In genomic region chr3:98730338-98730737, GRCh38 we compare ENCODE assay signal across 10 cellular contexts. TPM values are rescaled to one million over a fixed set of nuclear protein-coding genes. Genes with fewer than 3 reads are reported as not detected.
DNase-seq lines count a peak whose midpoint lies in the region; ATAC-seq and TF ChIP-seq lines count a peak whose summit lies in the region.
"Had no signal": no experiment of that assay in that cellular context is flagged by ENCODE, and none has a peak within 500 bp of the region (broad histone marks: within the 10 kb centered on the region; RNA-seq: fewer than 3 reads in every experiment).

No MANE protein-coding gene starts in this region.

- no peak overlapping the region for H3K27ac ChIP-seq in breast epithelium
- no peak overlapping the region for H3K27ac ChIP-seq in brain microvascular endothelial cell

- no peaks in the 10 kb centered on the region for H3K4me1 ChIP-seq in breast epithelium

- H3K4me3 ChIP-seq in breast epithelium (no peak overlapping the region), brain microvascular endothelial cell (ENCODE audit: low read depth, low read length) (no peak overlapping the region)

- TF ChIP-seq CTCF in MCF 10A (IDR thresholded peaks at IDR 0.05; ENCODE audit: unreplicated experiment), result no peak
- TF ChIP-seq CTCF in breast epithelium (IDR thresholded peaks at IDR 0.05), result no peak
- no peak for TF ChIP-seq CTCF in brain microvascular endothelial cell (IDR thresholded peaks at IDR 0.05; ENCODE audit: low read depth, low read length, missing control alignments)

- no peak for TF ChIP-seq POLR2A in breast epithelium (IDR thresholded peaks at IDR 0.05)

- H3K27me3 Mint-ChIP-seq in MCF 10A (ENCODE audit: insufficient read depth, unreplicated experiment), result no peaks in the 10 kb centered on the region

- DNase-seq in MCF 10A (ENCODE audit: unreplicated experiment) (peak; percentile 28), breast epithelium (ENCODE audit: low spot score in 2 of 2) (no peak), brain microvascular endothelial cell (peak; percentile 59), NCI-H774 (lab: John Stamatoyannopoulos, UW) (no peak), amygdala (lab: John Stamatoyannopoulos, UW) (no peak), LoVo (ENCODE audit: low spot score) (no peak)
- DNase-seq in effector CD4-positive, alpha-beta T cell, result no peak
- DNase-seq: SK-N-SH had no signal

- BruUV-seq in MCF 10A (replicated peaks; lab: Mats Ljungman, UMichigan), result no TSS peak

- H3K27ac Mint-ChIP-seq in MCF 10A (ENCODE audit: low read depth, unreplicated experiment), result no peak overlapping the region

- no peaks in the 10 kb centered on the region for H3K9me3 Mint-ChIP-seq in MCF 10A (ENCODE audit: unreplicated experiment)

- POLR2A ChIA-PET in MCF 10A (lab: Yijun Ruan, JAX), result interaction anchor here (0.6 kb wide), 2 partner anchors 25 to 30 kb away, joined by 3 to 4 read pairs; no protein-coding TSS in a partner anchor

- intact Hi-C loops in MCF 10A (cut with micrococcal nuclease) (no loop called here), breast epithelium (cut with DNase I; ENCODE audit: low total_unique reads) (no loop called here)

- H3K27me3 ChIP-seq in breast epithelium, result no peaks in the 10 kb centered on the region
- no peaks in the 10 kb centered on the region for H3K27me3 ChIP-seq in brain microvascular endothelial cell (replicated peaks)

- H3K4me1 Mint-ChIP-seq in MCF 10A (ENCODE audit: insufficient read depth, unreplicated experiment), result peaks cover 12% of the 10 kb centered on the region

- H3K36me3 ChIP-seq in breast epithelium, result no peaks in the 10 kb centered on the region
- no peaks in the 10 kb centered on the region for H3K36me3 ChIP-seq in brain microvascular endothelial cell (replicated peaks)

- peak; percentile 55 for ATAC-seq in HG03460 (IDR thresholded peaks at IDR 0.05; ENCODE audit: unreplicated experiment)
- ATAC-seq: HCT116 had no signal

- H3K9me3 ChIP-seq in breast epithelium, result no peaks in the 10 kb centered on the region
- H3K9me3 ChIP-seq: SK-N-SH had no signal

- in situ Hi-C loops in brain microvascular endothelial cell (cut with HindIII; ENCODE audit: low pct_ligation_motif_present, low sequenced_read_pairs), result no loop called here

- CTCF ChIA-PET in MCF 10A (lab: Yijun Ruan, JAX), result interaction anchor here (0.6 kb wide), 1 partner anchor 309 kb away, joined by 3 read pairs; no protein-coding TSS in a partner anchor

- no peak overlapping the region for H3K4me3 Mint-ChIP-seq in MCF 10A (ENCODE audit: unreplicated experiment)

- no peaks in the 10 kb centered on the region for H3K36me3 Mint-ChIP-seq in MCF 10A (ENCODE audit: insufficient read depth, unreplicated experiment)

RNA-seq across cellular contexts. Expression of gene ST3GAL6, which starts 32.8 kb away (rescaled TPM):
- 1.2 and 1.5 TPM in 2 replicates for total RNA-seq in MCF 10A (2022)
- 10 to 100 TPM; 16.1 to 52.6 (median 22.1) TPM for total RNA-seq in breast epithelium

Comparison
In these comparisons a context has a peak if more than half of its experiments do, and no peak if none do; other contexts are left out.
1. DNase-seq: peak in MCF 10A (single experiment) and brain microvascular endothelial cell (single experiment); none in breast epithelium (0 of 2), NCI-H774 (single experiment), amygdala (0 of 56), effector CD4-positive, alpha-beta T cell (single experiment) and LoVo (single experiment).